Comparison of ENCODE assay signal across 26 cellular contexts in the genomic region with DNA sequence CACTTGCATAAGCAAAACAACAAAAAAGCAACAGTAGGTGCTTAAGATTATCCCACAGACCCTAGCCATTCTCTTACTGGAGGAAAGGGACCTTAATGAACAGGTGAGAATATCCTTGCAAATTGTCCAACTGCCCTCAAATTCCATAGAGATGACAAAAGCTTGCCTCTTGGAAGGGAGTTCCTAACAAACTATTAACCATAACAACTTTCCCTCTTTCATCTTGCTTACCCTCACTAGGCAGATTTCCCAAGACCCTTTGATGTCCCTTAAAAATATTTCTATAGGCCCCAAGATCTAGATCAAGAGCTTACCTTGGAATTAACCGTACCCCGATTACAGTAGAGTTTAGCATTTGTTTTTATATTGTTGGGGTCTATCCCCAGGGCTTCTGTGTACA. TPM values are rescaled to one million over a fixed set of nuclear protein-coding genes. Genes with fewer than 3 reads are reported as not detected.
A peak's percentile ranks its signal among the peaks of the same experiment; 100 is the strongest.
DNase-seq lines count a peak whose midpoint lies in the region; ATAC-seq, FAIRE-seq and TF ChIP-seq lines count a peak whose summit lies in the region.
"Had no signal": no experiment of that assay in that cellular context is flagged by ENCODE, and none has a peak within 500 bp of the region (broad histone marks: within the 10 kb centered on the region; RNA-seq: fewer than 3 reads in every experiment).

No MANE protein-coding gene starts in this region.

- H3K27me3 Mint-ChIP-seq in T-helper 2 cell treated with Interferon-gamma antibody and Interleukin-4, amounts not matched to agents 5 μg/mL and 100 μg/mL, for 36 hours (ENCODE audit: low read depth): no peaks in the 10 kb centered on the region
- no peaks in the 10 kb centered on the region for H3K27me3 Mint-ChIP-seq in activated T-helper 17 cell treated with anti-CD3 and anti-CD28 coated beads, Interleukin-2, amount 50 U/mL, for 72 hours
- H3K27me3 Mint-ChIP-seq in natural killer cell (ENCODE audit: low read depth in 2 of 2): no peaks in the 10 kb centered on the region
- H3K27me3 Mint-ChIP-seq: activated B cell treated with CpG ODN at 0.5 μM for 24 hours; naive thymus-derived CD4-positive, alpha-beta T cell had no signal

- peak overlapping the region; percentile 32 for H3K27ac Mint-ChIP-seq in T-helper 2 cell treated with Interferon-gamma antibody and Interleukin-4, amounts not matched to agents 5 μg/mL and 100 μg/mL, for 36 hours
- peak overlapping the region; percentile 10 for H3K27ac Mint-ChIP-seq in activated T-helper 17 cell treated with anti-CD3 and anti-CD28 coated beads, Interleukin-2, amount 50 U/mL, for 72 hours
- peak overlapping the region; percentile 10 to 45 for H3K27ac Mint-ChIP-seq in natural killer cell

- H3K27ac ChIP-seq in 22Rv1: 0 out of 2 replicates have a peak overlapping the region, but pooled peaks have one; percentile 53
- H3K27ac ChIP-seq: adrenal gland, C4-2B, psoas muscle, testis had no signal

- no peak for TF ChIP-seq POLR2A in GM12892 (IDR thresholded peaks at IDR 0.05; ENCODE audit: low read depth, low read length)

- ATAC-seq in activated T-helper 17 cell treated with anti-CD3 and anti-CD28 coated beads, Interleukin-2, amount 50 U/mL, for 72 hours (replicated peaks): no peak
- ATAC-seq in natural killer cell (no peak), GM19328 (IDR thresholded peaks at IDR 0.05; ENCODE audit: unreplicated experiment) (no peak)
- ATAC-seq: GM23338; naive thymus-derived CD4-positive, alpha-beta T cell had no signal

- no peaks in the 10 kb centered on the region for H3K4me1 Mint-ChIP-seq in T-helper 2 cell treated with Interferon-gamma antibody and Interleukin-4, amounts not matched to agents 5 μg/mL and 100 μg/mL, for 36 hours (ENCODE audit: low read depth)
- no peaks in the 10 kb centered on the region for H3K4me1 Mint-ChIP-seq in activated T-helper 17 cell treated with anti-CD3 and anti-CD28 coated beads, Interleukin-2, amount 50 U/mL, for 72 hours
- peaks cover 0 to 3% of the 10 kb centered on the region in 2 donors for H3K4me1 Mint-ChIP-seq in natural killer cell
- H3K4me1 Mint-ChIP-seq: GM23338 had no signal

- no peak for DNase-seq in T-helper 2 cell treated with Interferon-gamma antibody and Interleukin-4, amounts not matched to agents 5 μg/mL and 100 μg/mL, for 36 hours (ENCODE audit: low spot score)
- no peak for DNase-seq in T-helper 2 cell
- no peak for DNase-seq in natural killer cell
- DNase-seq in GM12892 (ENCODE audit: insufficient read length): no peak
- no peak for DNase-seq in NOMO-1 (lab: John Stamatoyannopoulos, UW; ENCODE audit: unreplicated experiment in 2 of 2)
- DNase-seq: 8988T; activated B cell treated with CpG ODN at 0.5 μM for 24 hours; activated effector memory CD4-positive, alpha-beta T cell treated with anti-CD3 and anti-CD28 coated beads, Interleukin-2, amount 50 U/mL, for 16 hours; adrenal gland; Calu3; IMR-90; kidney; naive thymus-derived CD4-positive, alpha-beta T cell; NCI-H345; NCI-H748 treated with DMSO at 0.1 percent for 48 hours; occipital lobe; psoas muscle; stimulated activated CD4-positive, alpha-beta T cell treated with anti-CD3 and anti-CD28 coated beads, Interleukin-4, amount 100 ng/mL, for 24 hours; testis had no signal

- no peak for FAIRE-seq in GM12892 (lab: Jason Lieb, UNC)
- FAIRE-seq: endothelial cell of umbilical vein, frontal cortex, kidney had no signal

- H3K36me3 Mint-ChIP-seq in T-helper 2 cell treated with Interferon-gamma antibody and Interleukin-4, amounts not matched to agents 5 μg/mL and 100 μg/mL, for 36 hours (ENCODE audit: low read depth): peaks cover 66% of the 10 kb centered on the region
- H3K36me3 Mint-ChIP-seq in activated T-helper 17 cell treated with anti-CD3 and anti-CD28 coated beads, Interleukin-2, amount 50 U/mL, for 72 hours (ENCODE audit: low read depth): peaks cover 100% of the 10 kb centered on the region
- peaks cover 33% of the 10 kb centered on the region for H3K36me3 Mint-ChIP-seq in natural killer cell

- TF ChIP-seq CTCF in 22Rv1 (IDR thresholded peaks at IDR 0.05): no peak
- no peak for TF ChIP-seq CTCF in natural killer cell (IDR thresholded peaks at IDR 0.05)

- no peak overlapping the region for H3K4me3 Mint-ChIP-seq in T-helper 2 cell treated with Interferon-gamma antibody and Interleukin-4, amounts not matched to agents 5 μg/mL and 100 μg/mL, for 36 hours
- H3K4me3 Mint-ChIP-seq in activated T-helper 17 cell treated with anti-CD3 and anti-CD28 coated beads, Interleukin-2, amount 50 U/mL, for 72 hours: no peak overlapping the region
- H3K4me3 Mint-ChIP-seq in natural killer cell: no peak overlapping the region
- H3K4me3 Mint-ChIP-seq: activated B cell treated with CpG ODN at 0.5 μM for 24 hours; GM23338; naive thymus-derived CD4-positive, alpha-beta T cell had no signal

- intact Hi-C loops in natural killer cell (cut with micrococcal nuclease): no loop called here

- no peaks in the 10 kb centered on the region for H3K9me3 Mint-ChIP-seq in T-helper 2 cell treated with Interferon-gamma antibody and Interleukin-4, amounts not matched to agents 5 μg/mL and 100 μg/mL, for 36 hours
- no peaks in the 10 kb centered on the region for H3K9me3 Mint-ChIP-seq in activated T-helper 17 cell treated with anti-CD3 and anti-CD28 coated beads, Interleukin-2, amount 50 U/mL, for 72 hours
- H3K9me3 Mint-ChIP-seq in natural killer cell: no peaks in the 10 kb centered on the region
- H3K9me3 Mint-ChIP-seq: activated B cell treated with CpG ODN at 0.5 μM for 24 hours; GM23338; naive thymus-derived CD4-positive, alpha-beta T cell had no signal

RNA-seq across cellular contexts. Expression of a gene that starts 21.8 kb away (rescaled TPM):
- 10 to 100 TPM; 51.4 to 82.9 TPM for total RNA-seq in activated T-helper 17 cell treated with anti-CD3 and anti-CD28 coated beads, Interleukin-2, amount 50 U/mL, for 72 hours
- 10 to 100 TPM; 32.4 to 44.8 (median 38.2) TPM for total RNA-seq in natural killer cell
- polyA plus RNA-seq in GM12892 (2012; ENCODE audit: missing spikeins): 26.4 TPM

RNA-seq across cellular contexts. Expression of a gene that starts 28.8 kb away (rescaled TPM):
- total RNA-seq in activated T-helper 17 cell treated with anti-CD3 and anti-CD28 coated beads, Interleukin-2, amount 50 U/mL, for 72 hours: 100 to 1,000 TPM in 1 of 2 donors, 10 to 100 TPM in 1; 79.5 to 118 TPM
- total RNA-seq in natural killer cell: 100 to 1,000 TPM; 123 to 159 (median 149) TPM
- 96.1 TPM for polyA plus RNA-seq in GM12892 (2012; ENCODE audit: missing spikeins)

RNA-seq across cellular contexts. Expression of a gene that starts 31.5 kb away (rescaled TPM):
- total RNA-seq in activated T-helper 17 cell treated with anti-CD3 and anti-CD28 coated beads, Interleukin-2, amount 50 U/mL, for 72 hours: 10 to 100 TPM; 12.0 to 14.9 TPM
- 10 to 100 TPM; 17.5 to 20.9 (median 19.3) TPM for total RNA-seq in natural killer cell
- 19.2 TPM for polyA plus RNA-seq in GM12892 (2012; ENCODE audit: missing spikeins)

RNA-seq across cellular contexts. Expression of a gene that starts 58.0 kb away (rescaled TPM):
- under 1 TPM; 0.63 to 0.93 TPM for total RNA-seq in activated T-helper 17 cell treated with anti-CD3 and anti-CD28 coated beads, Interleukin-2, amount 50 U/mL, for 72 hours
- 1 to 10 TPM in 1 of 3 donors, under 1 TPM in 2; 0.70 to 2.9 (median 0.95) TPM for total RNA-seq in natural killer cell
- 0.34 TPM for polyA plus RNA-seq in GM12892 (2012; ENCODE audit: missing spikeins)
